In the genomic region with DNA sequence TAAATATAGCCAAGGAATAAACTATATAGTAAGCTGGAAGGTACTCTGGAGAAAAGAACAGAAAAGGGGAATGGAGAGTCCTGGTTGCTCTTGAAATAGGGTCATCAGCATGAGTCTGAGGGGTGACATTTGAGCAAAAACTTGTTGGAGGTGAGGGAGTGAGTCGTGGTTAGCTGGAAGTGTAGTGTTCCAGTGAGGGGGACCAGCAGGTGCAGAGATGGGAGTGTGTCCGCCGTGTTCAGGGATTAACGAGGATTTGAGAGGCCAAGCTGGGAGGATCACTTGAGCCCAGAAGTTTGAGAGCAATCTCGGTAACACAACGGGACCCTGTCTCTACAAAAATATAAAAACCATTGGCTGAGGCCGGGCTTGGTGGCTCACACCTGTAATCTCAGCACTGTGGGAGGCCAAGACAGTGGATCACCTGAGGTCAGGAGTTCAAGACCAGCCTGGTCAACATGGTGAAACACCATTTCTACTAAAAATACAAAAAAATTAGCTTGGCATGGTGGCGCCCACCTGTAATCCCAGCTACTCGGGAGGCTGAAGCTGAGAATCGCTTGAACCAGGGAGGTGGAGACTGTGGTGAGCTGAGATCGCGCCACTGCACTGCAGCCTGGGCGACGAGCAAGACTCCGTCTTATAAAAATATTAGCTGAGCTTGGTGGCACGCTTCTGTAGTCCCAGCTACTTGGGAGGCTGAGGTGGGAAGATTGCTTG, we compare ENCODE assay signal across 8 cellular contexts. TPM values are rescaled to one million over a fixed set of nuclear protein-coding genes. Genes with fewer than 3 reads are reported as not detected.
DNase-seq lines count a peak whose midpoint lies in the region; ATAC-seq and TF ChIP-seq lines count a peak whose summit lies in the region.

No MANE protein-coding gene starts in this region.

- H3K4me2 ChIP-seq in SK-N-SH, result peak overlapping the region; percentile 97

- H3K4me1 ChIP-seq in SK-N-SH (ENCODE audit: control insufficient read depth in 1 of 2, insufficient read depth in 2 of 2, low read depth in 1 of 2, low read length in 1 of 2), result peaks cover 4 to 12% of the 10 kb centered on the region in 2 experiments; a peak in 3 of 4 replicates

- H3K4me1 Mint-ChIP-seq in activated T-helper 1 cell treated with anti-CD3 and anti-CD28 coated beads, Interleukin-12 subunit alpha, Interleukin-12 subunit beta, Interleukin-2, Interleukin-4 antibody, amounts not matched to agents 30 ng/mL and 10 ng/mL and 1 ng/mL, durations not matched to agents 14 hours and 24 hours and 36 hours (ENCODE audit: low read depth), result peaks cover 46% of the 10 kb centered on the region
- H3K4me1 Mint-ChIP-seq in stimulated activated naive CD8-positive, alpha-beta T cell treated with anti-CD3 and anti-CD28 coated beads, Interleukin-15, amount 100 ng/mL, for 72 hours, result peaks cover 64% of the 10 kb centered on the region

- peaks cover 81% of the 10 kb centered on the region for H3K79me2 ChIP-seq in SK-N-SH (ENCODE audit: insufficient read depth)

- CTCF ChIA-PET in SK-N-SH (lab: Yijun Ruan, JAX), result interaction anchor here (2.0 kb wide), 1 partner anchor 86 kb away, joined by 8 read pairs; a partner anchor contains a TSS

- intact Hi-C loops in activated T-helper 1 cell treated with anti-CD3 and anti-CD28 coated beads, Interleukin-12 subunit alpha, Interleukin-12 subunit beta, Interleukin-2, Interleukin-4 antibody, amounts not matched to agents 30 ng/mL and 10 ng/mL and 1 ng/mL, durations not matched to agents 14 hours and 24 hours and 36 hours (cut with micrococcal nuclease), result loop anchor here (5.0 to 10.0 kb wide), 2 partner anchors 401 to 528 kb away; a partner anchor contains a TSS

- peak overlapping the region in 1 of 2 experiments; percentile 96; a peak in 1 of 4 replicates for H3K27ac ChIP-seq in SK-N-SH (ENCODE audit: low read depth in 2 of 2, low read length in 1 of 2)

- no peak overlapping the region for H2AFZ ChIP-seq in SK-N-SH (ENCODE audit: low read depth)

- TF ChIP-seq EP300 in SK-N-SH (IDR thresholded peaks at IDR 0.05; ENCODE audit: borderline replicate concordance in 1 of 2, low read depth in 1 of 2, low read length in 1 of 2), result no peak

- no peak for TF ChIP-seq RAD21 in SK-N-SH (IDR thresholded peaks at IDR 0.05; ENCODE audit: low read length)

- H3K27me3 Mint-ChIP-seq in activated T-helper 1 cell treated with anti-CD3 and anti-CD28 coated beads, Interleukin-12 subunit alpha, Interleukin-12 subunit beta, Interleukin-2, Interleukin-4 antibody, amounts not matched to agents 30 ng/mL and 10 ng/mL and 1 ng/mL, durations not matched to agents 14 hours and 24 hours and 36 hours (ENCODE audit: insufficient read depth), result no peaks in the 10 kb centered on the region
- H3K27me3 Mint-ChIP-seq in stimulated activated naive CD8-positive, alpha-beta T cell treated with anti-CD3 and anti-CD28 coated beads, Interleukin-15, amount 100 ng/mL, for 72 hours, result no peaks in the 10 kb centered on the region

- WGBS in SK-N-SH (ENCODE audit: low lambda C conversion rate), result 85% methylated on average over 16 of the region's 16 CpGs

- H3K4me3 ChIP-seq in SK-N-SH (ENCODE audit: low read depth in 2 of 2, low read length in 1 of 2), result peak overlapping the region; percentile 71 to 93
- H3K4me3 ChIP-seq in iPS-18c (ENCODE audit: insufficient read depth, low read depth, low read length), result peak overlapping the region; percentile 97

- H3K9me3 Mint-ChIP-seq in activated T-helper 1 cell treated with anti-CD3 and anti-CD28 coated beads, Interleukin-12 subunit alpha, Interleukin-12 subunit beta, Interleukin-2, Interleukin-4 antibody, amounts not matched to agents 30 ng/mL and 10 ng/mL and 1 ng/mL, durations not matched to agents 14 hours and 24 hours and 36 hours, result no peaks in the 10 kb centered on the region
- no peaks in the 10 kb centered on the region for H3K9me3 Mint-ChIP-seq in stimulated activated naive CD8-positive, alpha-beta T cell treated with anti-CD3 and anti-CD28 coated beads, Interleukin-15, amount 100 ng/mL, for 72 hours

- POLR2A ChIA-PET in SK-N-SH (lab: Yijun Ruan, JAX), result interaction anchor here (3.8 kb wide), 1 partner anchor 11 kb away, joined by 39 read pairs; a partner anchor contains a TSS

- no peak for ATAC-seq in SK-N-SH treated with all-trans-retinoic acid at 6 μM for 48 hours
- no peak for ATAC-seq in stimulated activated naive CD8-positive, alpha-beta T cell treated with anti-CD3 and anti-CD28 coated beads, Interleukin-15, amount 100 ng/mL, for 72 hours
- no peak for ATAC-seq in HG03025 (IDR thresholded peaks at IDR 0.05; ENCODE audit: low FRiP score, unreplicated experiment)

- H3F3A ChIP-seq in SK-N-SH (replicated peaks; ENCODE audit: insufficient read depth), result peaks cover 33% of the 10 kb centered on the region

- peak overlapping the region; percentile 91 for H3K4me3 Mint-ChIP-seq in activated T-helper 1 cell treated with anti-CD3 and anti-CD28 coated beads, Interleukin-12 subunit alpha, Interleukin-12 subunit beta, Interleukin-2, Interleukin-4 antibody, amounts not matched to agents 30 ng/mL and 10 ng/mL and 1 ng/mL, durations not matched to agents 14 hours and 24 hours and 36 hours
- H3K4me3 Mint-ChIP-seq in stimulated activated naive CD8-positive, alpha-beta T cell treated with anti-CD3 and anti-CD28 coated beads, Interleukin-15, amount 100 ng/mL, for 72 hours, result peak overlapping the region; percentile 93 to 99

- H3K9ac ChIP-seq in SK-N-SH, result peak overlapping the region; percentile 97

- no peak for TF ChIP-seq CTCF in SK-N-SH (IDR thresholded peaks at IDR 0.05)

- DNase-seq in SK-N-SH, result no peak
- no peak for DNase-seq in activated T-helper 1 cell treated with anti-CD3 and anti-CD28 coated beads, Interleukin-12 subunit alpha, Interleukin-12 subunit beta, Interleukin-2, Interleukin-4 antibody, amounts not matched to agents 30 ng/mL and 10 ng/mL and 1 ng/mL, durations not matched to agents 14 hours and 24 hours and 36 hours (ENCODE audit: low spot score)
- no peak for DNase-seq in stimulated activated naive CD8-positive, alpha-beta T cell treated with anti-CD3 and anti-CD28 coated beads, Interleukin-15, amount 100 ng/mL, for 72 hours
- no peak for DNase-seq in stimulated activated CD4-positive, alpha-beta T cell treated with anti-CD3 and anti-CD28 coated beads, Interleukin-1b, Interleukin-23, amount 100 ng/mL, for 48 hours
- no peak for DNase-seq in germinal center (ENCODE audit: low spot score)

- no peaks in the 10 kb centered on the region for H3K9me2 ChIP-seq in SK-N-SH

- peaks cover 31% of the 10 kb centered on the region for H3K36me3 Mint-ChIP-seq in activated T-helper 1 cell treated with anti-CD3 and anti-CD28 coated beads, Interleukin-12 subunit alpha, Interleukin-12 subunit beta, Interleukin-2, Interleukin-4 antibody, amounts not matched to agents 30 ng/mL and 10 ng/mL and 1 ng/mL, durations not matched to agents 14 hours and 24 hours and 36 hours (ENCODE audit: low read depth)

- H3K36me3 ChIP-seq in SK-N-SH (replicated peaks in 1 of 2; ENCODE audit: control insufficient read depth in 1 of 2, insufficient read depth in 2 of 2, low read length in 1 of 2), result peaks cover 0 to 17% of the 10 kb centered on the region in 2 experiments

- no peaks in the 10 kb centered on the region for H3K27me3 ChIP-seq in SK-N-SH (ENCODE audit: insufficient read depth)

- H3K9me3 ChIP-seq in SK-N-SH (no peaks in the 10 kb centered on the region), iPS-18c (ENCODE audit: control insufficient read depth, insufficient read depth, low read length) (no peaks in the 10 kb centered on the region)

- H4K20me1 ChIP-seq in SK-N-SH (ENCODE audit: insufficient read depth), result peaks cover 35% of the 10 kb centered on the region

- peak overlapping the region; percentile 94 for H3K27ac Mint-ChIP-seq in activated T-helper 1 cell treated with anti-CD3 and anti-CD28 coated beads, Interleukin-12 subunit alpha, Interleukin-12 subunit beta, Interleukin-2, Interleukin-4 antibody, amounts not matched to agents 30 ng/mL and 10 ng/mL and 1 ng/mL, durations not matched to agents 14 hours and 24 hours and 36 hours
- peak overlapping the region; percentile 96 to 100 for H3K27ac Mint-ChIP-seq in stimulated activated naive CD8-positive, alpha-beta T cell treated with anti-CD3 and anti-CD28 coated beads, Interleukin-15, amount 100 ng/mL, for 72 hours

TF ChIP-seq in SK-N-SH treated with all-trans-retinoic acid at 6 μM for 48 hours, 23 proteins besides CTCF, POLR2A, EP300 and RAD21 (continues in another document):
- TF ChIP-seq ZC3H10 (CRISPR knock-in tag; IDR thresholded peaks at IDR 0.05), result no peak

RNA-seq across cellular contexts. Expression of a gene that starts 1.1 kb away (rescaled TPM):
- polyA plus RNA-seq in SK-N-SH (2012; rRNA removed), result 115 and 137 TPM in 2 replicates
- polyA plus RNA-seq in SK-N-SH (2012; cell fraction: cytosol; rRNA removed), result 78.5 and 93.1 TPM in 2 replicates
- polyA plus RNA-seq in SK-N-SH (2012; cell fraction: nucleus; rRNA removed), result 474 and 528 TPM in 2 replicates
- 200 and 203 TPM in 2 replicates for total RNA-seq in activated T-helper 1 cell treated with anti-CD3 and anti-CD28 coated beads, Interleukin-12 subunit alpha, Interleukin-12 subunit beta, Interleukin-2, Interleukin-4 antibody, amounts not matched to agents 30 ng/mL and 10 ng/mL and 1 ng/mL, durations not matched to agents 14 hours and 24 hours and 36 hours

RNA-seq across cellular contexts. Expression of a gene that starts 10.8 kb away (rescaled TPM):
- polyA plus RNA-seq in SK-N-SH (2012; rRNA removed), result 5,038 and 7,541 TPM in 2 replicates
- 3,850 and 5,242 TPM in 2 replicates for polyA plus RNA-seq in SK-N-SH (2012; cell fraction: cytosol; rRNA removed)
- polyA plus RNA-seq in SK-N-SH (2012; cell fraction: nucleus; rRNA removed), result 1,787 and 2,864 TPM in 2 replicates
- total RNA-seq in activated T-helper 1 cell treated with anti-CD3 and anti-CD28 coated beads, Interleukin-12 subunit alpha, Interleukin-12 subunit beta, Interleukin-2, Interleukin-4 antibody, amounts not matched to agents 30 ng/mL and 10 ng/mL and 1 ng/mL, durations not matched to agents 14 hours and 24 hours and 36 hours, result 2,440 and 2,532 TPM in 2 replicates

RNA-seq across cellular contexts. Expression of a gene that starts 34.1 kb away (rescaled TPM):
- polyA plus RNA-seq in SK-N-SH (2012; rRNA removed), result 13.6 and 13.8 TPM in 2 replicates
- 2.8 and 4.6 TPM in 2 replicates for polyA plus RNA-seq in SK-N-SH (2012; cell fraction: cytosol; rRNA removed)
- polyA plus RNA-seq in SK-N-SH (2012; cell fraction: nucleus; rRNA removed), result 85.4 and 89.2 TPM in 2 replicates
- total RNA-seq in activated T-helper 1 cell treated with anti-CD3 and anti-CD28 coated beads, Interleukin-12 subunit alpha, Interleukin-12 subunit beta, Interleukin-2, Interleukin-4 antibody, amounts not matched to agents 30 ng/mL and 10 ng/mL and 1 ng/mL, durations not matched to agents 14 hours and 24 hours and 36 hours, result 43.9 and 47.3 TPM in 2 replicates

RNA-seq across cellular contexts. Expression of a gene that starts 34.1 kb away (rescaled TPM):
- 83.8 and 98.1 TPM in 2 replicates for polyA plus RNA-seq in SK-N-SH (2012; rRNA removed)
- 54.4 and 65.3 TPM in 2 replicates for polyA plus RNA-seq in SK-N-SH (2012; cell fraction: cytosol; rRNA removed)
- 108 and 156 TPM in 2 replicates for polyA plus RNA-seq in SK-N-SH (2012; cell fraction: nucleus; rRNA removed)
- 121 and 127 TPM in 2 replicates for total RNA-seq in activated T-helper 1 cell treated with anti-CD3 and anti-CD28 coated beads, Interleukin-12 subunit alpha, Interleukin-12 subunit beta, Interleukin-2, Interleukin-4 antibody, amounts not matched to agents 30 ng/mL and 10 ng/mL and 1 ng/mL, durations not matched to agents 14 hours and 24 hours and 36 hours

RNA-seq across cellular contexts. Expression of a gene that starts 39.9 kb away (rescaled TPM):
- polyA plus RNA-seq in SK-N-SH (2012; rRNA removed), result 19.7 and 49.3 TPM in 2 replicates
- 21.0 and 26.5 TPM in 2 replicates for polyA plus RNA-seq in SK-N-SH (2012; cell fraction: cytosol; rRNA removed)
- polyA plus RNA-seq in SK-N-SH (2012; cell fraction: nucleus; rRNA removed), result 127 and 135 TPM in 2 replicates
- 31.2 and 32.0 TPM in 2 replicates for total RNA-seq in activated T-helper 1 cell treated with anti-CD3 and anti-CD28 coated beads, Interleukin-12 subunit alpha, Interleukin-12 subunit beta, Interleukin-2, Interleukin-4 antibody, amounts not matched to agents 30 ng/mL and 10 ng/mL and 1 ng/mL, durations not matched to agents 14 hours and 24 hours and 36 hours
